Comparison of ENCODE assay signal across 1 cellular context in genomic region chr16:30558789-30559377, GRCh38.
A peak's percentile ranks its signal among the peaks of the same experiment; 100 is the strongest.
TF ChIP-seq lines count a peak whose summit lies in the region.

No MANE protein-coding gene starts in this region.

TF ChIP-seq in HepG2, 621 proteins besides CTCF, POLR2A, EP300 and RAD21 (continued from another document and continues in another):
- TF ChIP-seq GATA4 (IDR thresholded peaks at IDR 0.05; ENCODE audit: borderline replicate concordance, low read depth) (no peak), MAX (IDR thresholded peaks at IDR 0.05) (no peak; the same call in 1 of the 2 replicates), RFXAP (CRISPR knock-in tag; IDR thresholded peaks at IDR 0.05; ENCODE audit: borderline replicate concordance) (0 out of 2 replicates have a peak, but pooled peaks have one; percentile 11), ZNF644 (CRISPR knock-in tag; IDR thresholded peaks at IDR 0.05; ENCODE audit: low read depth) (no peak), MZF1 (CRISPR knock-in tag; IDR thresholded peaks at IDR 0.05; ENCODE audit: borderline replicate concordance) (peak; percentile 71; the same call in 1 of the 2 replicates), ZNF660 (CRISPR knock-in tag; IDR thresholded peaks at IDR 0.05; ENCODE audit: borderline replicate concordance, low read depth) (no peak), ZNF547 (CRISPR knock-in tag; IDR thresholded peaks at IDR 0.05) (no peak; the same call in 1 of the 2 replicates), HMG20A (CRISPR knock-in tag; IDR thresholded peaks at IDR 0.05; ENCODE audit: borderline replicate concordance) (no peak; the same call in 1 of the 2 replicates), MBNL3 (CRISPR knock-in tag; conservative IDR thresholded peaks at IDR 0.05) (no peak), DZIP1 (CRISPR knock-in tag; IDR thresholded peaks at IDR 0.05) (no peak), ATAD3A (CRISPR knock-in tag; IDR thresholded peaks at IDR 0.05) (no peak), PLSCR1 (CRISPR knock-in tag; IDR thresholded peaks at IDR 0.05; ENCODE audit: borderline replicate concordance) (no peak), ZNF549 (CRISPR knock-in tag; IDR thresholded peaks at IDR 0.05) (no peak), ZNF564 (CRISPR knock-in tag; IDR thresholded peaks at IDR 0.05) (no peak), SPEN (CRISPR knock-in tag; IDR thresholded peaks at IDR 0.05; ENCODE audit: low read depth) (no peak), FOXC1 (CRISPR knock-in tag; IDR thresholded peaks at IDR 0.05; ENCODE audit: borderline replicate concordance) (no peak; the same call in 1 of the 2 replicates), TFE3 (CRISPR knock-in tag; IDR thresholded peaks at IDR 0.05) (no peak), TCF7 (IDR thresholded peaks at IDR 0.05; ENCODE audit: low read depth) (no peak), ZNF629 (CRISPR knock-in tag; conservative IDR thresholded peaks at IDR 0.05) (peak; percentile 63; the same call in 1 of the 2 replicates), ZNF550 (CRISPR knock-in tag; IDR thresholded peaks at IDR 0.05; ENCODE audit: borderline replicate concordance) (no peak), ZSCAN22 (CRISPR knock-in tag; IDR thresholded peaks at IDR 0.05) (no peak), USF2 (IDR thresholded peaks at IDR 0.05; ENCODE audit: low read depth, low read length) (no peak), USF2 (CRISPR knock-in tag; IDR thresholded peaks at IDR 0.05; ENCODE audit: borderline replicate concordance) (no peak), SCMH1 (CRISPR knock-in tag; IDR thresholded peaks at IDR 0.05; ENCODE audit: borderline replicate concordance) (no peak), HOXA7 (CRISPR knock-in tag; IDR thresholded peaks at IDR 0.05) (no peak), ZNF609 (CRISPR knock-in tag; IDR thresholded peaks at IDR 0.05; ENCODE audit: borderline replicate concordance) (no peak), KLF13 (CRISPR knock-in tag; IDR thresholded peaks at IDR 0.05) (peak; percentile 67; the same call in 1 of the 2 replicates), KDM1A (CRISPR knock-in tag; IDR thresholded peaks at IDR 0.05) (peak; percentile 68; the same call in 1 of the 2 replicates), IRF9 (CRISPR knock-in tag; IDR thresholded peaks at IDR 0.05; ENCODE audit: borderline replicate concordance) (no peak; the same call in 1 of the 2 replicates), ZBTB33 (CRISPR knock-in tag; IDR thresholded peaks at IDR 0.05) (no peak), ZNF709 (CRISPR knock-in tag; IDR thresholded peaks at IDR 0.05) (0 out of 2 replicates have a peak, but pooled peaks have one; percentile 68), NFIB (CRISPR knock-in tag; IDR thresholded peaks at IDR 0.05; ENCODE audit: borderline replicate concordance) (no peak), ZNF687 (CRISPR knock-in tag; IDR thresholded peaks at IDR 0.05) (no peak), HNRNPH1 (optimal IDR thresholded peaks at IDR 0.05; ENCODE audit: low read depth, low read length) (no peak), POGK (CRISPR knock-in tag; conservative IDR thresholded peaks at IDR 0.05) (0 out of 2 replicates have a peak, but pooled peaks have one; percentile 4), NR3C1 (CRISPR knock-in tag; IDR thresholded peaks at IDR 0.05) (no peak), ZNF234 (CRISPR knock-in tag; conservative IDR thresholded peaks at IDR 0.05) (no peak), ONECUT2 (CRISPR knock-in tag; IDR thresholded peaks at IDR 0.05) (no peak)
